In the genomic region with DNA sequence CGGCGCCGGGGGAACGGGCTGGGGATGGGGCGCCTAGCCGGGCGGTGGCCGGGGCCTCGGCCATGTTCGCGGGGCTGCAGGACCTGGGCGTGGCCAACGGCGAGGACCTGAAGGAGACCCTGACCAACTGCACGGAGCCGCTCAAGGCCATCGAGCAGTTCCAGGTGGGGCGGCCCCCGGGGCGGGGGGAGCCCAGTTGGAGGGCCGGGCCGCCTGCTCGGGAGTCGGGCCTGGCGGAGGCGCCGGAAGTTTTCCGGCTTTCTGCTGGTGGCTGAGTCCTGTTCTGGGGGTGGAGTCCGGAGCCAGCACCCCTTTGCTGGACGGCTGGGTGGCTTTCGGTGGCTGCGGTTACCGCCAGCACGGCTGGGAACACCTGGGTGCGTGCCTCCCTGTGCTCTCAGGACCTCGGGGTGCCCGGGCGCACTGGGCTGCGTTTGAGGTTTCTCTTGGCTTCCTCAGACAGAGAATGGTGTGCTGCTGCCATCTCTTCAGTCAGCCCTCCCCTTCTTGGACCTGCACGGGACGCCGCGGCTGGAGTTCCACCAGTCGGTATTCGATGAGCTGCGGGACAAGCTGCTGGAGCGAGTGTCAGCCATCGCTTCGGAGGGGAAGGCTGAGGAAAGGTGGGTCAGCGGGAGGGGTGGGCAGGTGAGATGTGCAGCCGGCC, we compare ENCODE assay signal across 8 cellular contexts. TPM values are rescaled to one million over a fixed set of nuclear protein-coding genes. Genes with fewer than 3 reads are reported as not detected.
DNase-seq lines count a peak whose midpoint lies in the region; ATAC-seq and TF ChIP-seq lines count a peak whose summit lies in the region.

No MANE protein-coding gene starts in this region.

- H3K4me3 ChIP-seq in AG04450 (ENCODE audit: low read depth, low read length) (peak overlapping the region; percentile 96), iPS-20b (ENCODE audit: low read length) (peak overlapping the region; percentile 93), spleen (peak overlapping the region; percentile 90 to 100 (median 100))

- POLR2A ChIA-PET in AG04450 (lab: Yijun Ruan, JAX), result interaction anchor here (0.9 to 8.8 kb wide), 4 partner anchors 11 to 67 kb away, joined by 3 to 146 read pairs (median 4); a partner anchor contains a TSS

- ATAC-seq in GM18870 (IDR thresholded peaks at IDR 0.05; ENCODE audit: unreplicated experiment), result peak; percentile 9
- no peak for ATAC-seq in activated naive CD8-positive, alpha-beta T cell treated with anti-CD3 and anti-CD28 coated beads, Interleukin-2, amount 50 U/mL, for 24 hours

- H3K36me3 Mint-ChIP-seq in IgD-negative memory B cell, result peaks cover 1% of the 10 kb centered on the region
- peaks cover 10% of the 10 kb centered on the region for H3K36me3 Mint-ChIP-seq in activated naive CD8-positive, alpha-beta T cell treated with anti-CD3 and anti-CD28 coated beads, Interleukin-2, amount 50 U/mL, for 24 hours (ENCODE audit: low read depth)

- peak overlapping the region; percentile 89 for H3K9ac ChIP-seq in iPS-20b (ENCODE audit: low read depth, low read length)

- no peak overlapping the region for H3K27ac ChIP-seq in AG04450 (ENCODE audit: low read depth, low read length)
- peak overlapping the region; percentile 29 for H3K27ac ChIP-seq in iPS-20b (ENCODE audit: low read length)
- H3K27ac ChIP-seq in spleen, result peak overlapping the region in 7 of 8 donors; percentile 61 to 92 (median 88)

- H3K9me3 Mint-ChIP-seq in IgD-negative memory B cell, result no peaks in the 10 kb centered on the region
- no peaks in the 10 kb centered on the region for H3K9me3 Mint-ChIP-seq in activated naive CD8-positive, alpha-beta T cell treated with anti-CD3 and anti-CD28 coated beads, Interleukin-2, amount 50 U/mL, for 24 hours

- intact Hi-C loops in spleen (cut with DNase I; ENCODE audit: low total_unique reads) (no loop called here), posterior vena cava (cut with DNase I) (no loop called here)

- peaks cover 0 to 16% (median 5%) of the 10 kb centered on the region in 3 donors for H3K4me1 Mint-ChIP-seq in IgD-negative memory B cell
- peaks cover 13% of the 10 kb centered on the region for H3K4me1 Mint-ChIP-seq in activated naive CD8-positive, alpha-beta T cell treated with anti-CD3 and anti-CD28 coated beads, Interleukin-2, amount 50 U/mL, for 24 hours

- H3K4me3 Mint-ChIP-seq in IgD-negative memory B cell, result peak overlapping the region; percentile 89 to 96 (median 92)
- peak overlapping the region; percentile 83 for H3K4me3 Mint-ChIP-seq in activated naive CD8-positive, alpha-beta T cell treated with anti-CD3 and anti-CD28 coated beads, Interleukin-2, amount 50 U/mL, for 24 hours

- CTCF ChIA-PET in AG04450 (lab: Charles Lee), result interaction anchor here (1.3 to 1.7 kb wide), 2 partner anchors 19 to 167 kb away, joined by 3 to 7 read pairs; a partner anchor contains a TSS

- H3K27me3 Mint-ChIP-seq in IgD-negative memory B cell, result no peaks in the 10 kb centered on the region
- peaks cover 2% of the 10 kb centered on the region for H3K27me3 Mint-ChIP-seq in activated naive CD8-positive, alpha-beta T cell treated with anti-CD3 and anti-CD28 coated beads, Interleukin-2, amount 50 U/mL, for 24 hours

- no peak for TF ChIP-seq CTCF in AG04450 (IDR thresholded peaks at IDR 0.05; ENCODE audit: low read depth, low read length)
- TF ChIP-seq CTCF in spleen (IDR thresholded peaks at IDR 0.05 in 8 of 11, conservative IDR thresholded peaks at IDR 0.05 in 3 of 11), result peak in 1 of 11 experiments; percentile 0

- H3K4me1 ChIP-seq in iPS-20b (ENCODE audit: insufficient read depth, low read length) (peaks cover 3% of the 10 kb centered on the region; the same call in 1 of the 2 replicates), spleen (peaks cover 9 to 56% (median 31%) of the 10 kb centered on the region in 6 donors)

- WGBS in spleen, 5 donors, result 2 to 12% (median 3%) methylated on average over 9 to 51 of the region's 51 CpGs

- H3K36me3 ChIP-seq in iPS-20b (ENCODE audit: insufficient read depth, low read depth, low read length), result peaks cover 27% of the 10 kb centered on the region
- peaks cover 0 to 38% (median 22%) of the 10 kb centered on the region in 6 donors for H3K36me3 ChIP-seq in spleen

- H3K9me3 ChIP-seq in AG04450 (ENCODE audit: control insufficient read depth, insufficient read depth, low read length) (no peaks in the 10 kb centered on the region; the same call in 1 of the 2 replicates), iPS-20b (ENCODE audit: insufficient read depth, low read depth, low read length) (no peaks in the 10 kb centered on the region), spleen (no peaks in the 10 kb centered on the region)

- no peak for TF ChIP-seq POLR2A in spleen (IDR thresholded peaks at IDR 0.05)

- H3K27me3 ChIP-seq in AG04450 (ENCODE audit: control insufficient read depth, insufficient read depth, low read length), result no peaks in the 10 kb centered on the region
- H3K27me3 ChIP-seq in iPS-20b (ENCODE audit: insufficient read depth, low read length), result peaks cover 11% of the 10 kb centered on the region; the same call in 1 of the 2 replicates
- H3K27me3 ChIP-seq in spleen (replicated peaks in 1 of 7), result no peaks in the 10 kb centered on the region

- H3K27ac Mint-ChIP-seq in IgD-negative memory B cell, result peak overlapping the region; percentile 13 to 92 (median 89)
- peak overlapping the region; percentile 52 for H3K27ac Mint-ChIP-seq in activated naive CD8-positive, alpha-beta T cell treated with anti-CD3 and anti-CD28 coated beads, Interleukin-2, amount 50 U/mL, for 24 hours

- DNase-seq in AG04450 (ENCODE audit: low read depth, low spot score), result no peak
- DNase-seq in activated naive CD8-positive, alpha-beta T cell treated with anti-CD3 and anti-CD28 coated beads, Interleukin-2, amount 50 U/mL, for 24 hours, result no peak
- no peak for DNase-seq in spleen
- DNase-seq in posterior vena cava (ENCODE audit: low spot score), result no peak
- DNase-seq in mesenteric fat pad (ENCODE audit: low spot score), result no peak

RNA-seq across cellular contexts. Expression of a gene that starts 0.5 kb away (rescaled TPM):
- polyA plus RNA-seq in AG04450 (2011; rRNA removed) (27.1 and 38.7 TPM in 2 replicates), IgD-negative memory B cell (34.2 TPM), spleen (10 to 100 TPM; 26.6 to 49.7 (median 28.0) TPM)
- 21.9 and 23.5 TPM in 2 replicates for polyA minus RNA-seq in AG04450 (2011; rRNA and poly(A)+ RNA removed)
- total RNA-seq in spleen (10 to 100 TPM; 27.7 to 46.8 (median 39.9) TPM), posterior vena cava (10 to 100 TPM; 33.3 to 36.7 TPM), mesenteric fat pad (39.2 TPM)

RNA-seq across cellular contexts. Expression of a gene that starts 4.5 kb away (rescaled TPM):
- polyA plus RNA-seq in AG04450 (2011; rRNA removed), result not detected in 2 replicates
- not detected in 2 replicates for polyA minus RNA-seq in AG04450 (2011; rRNA and poly(A)+ RNA removed)
- not detected for polyA plus RNA-seq in IgD-negative memory B cell
- total RNA-seq in spleen, result not detected
- polyA plus RNA-seq in spleen, result not detected
- total RNA-seq in posterior vena cava, result not detected
- total RNA-seq in mesenteric fat pad, result not detected

RNA-seq across cellular contexts. Expression of a gene that starts 14.5 kb away (rescaled TPM):
- polyA plus RNA-seq in AG04450 (2011; rRNA removed) (223 and 262 TPM in 2 replicates), IgD-negative memory B cell (88.4 TPM), spleen (100 to 1,000 TPM in 2 of 3 donors, 10 to 100 TPM in 1; 59.6 to 112 (median 107) TPM)
- polyA minus RNA-seq in AG04450 (2011; rRNA and poly(A)+ RNA removed), result 180 and 232 TPM in 2 replicates
- total RNA-seq in spleen (100 to 1,000 TPM in 4 of 7 donors, 10 to 100 TPM in 3; 55.1 to 137 (median 102) TPM), posterior vena cava (100 to 1,000 TPM; 178 to 185 TPM), mesenteric fat pad (298 TPM)

RNA-seq across cellular contexts. Expression of a gene that starts 21.9 kb away (rescaled TPM):
- polyA plus RNA-seq in AG04450 (2011; rRNA removed) (14.1 and 18.7 TPM in 2 replicates), IgD-negative memory B cell (8.9 TPM), spleen (10 to 100 TPM in 1 of 3 donors, 1 to 10 TPM in 2; 3.2 to 10.8 (median 5.1) TPM)
- polyA minus RNA-seq in AG04450 (2011; rRNA and poly(A)+ RNA removed), result 10.9 and 14.8 TPM in 2 replicates
- total RNA-seq in spleen (10 to 100 TPM; 23.1 to 39.9 (median 29.4) TPM), posterior vena cava (1 to 10 TPM; 5.3 to 7.0 TPM), mesenteric fat pad (9.2 TPM)

RNA-seq across cellular contexts. Expression of a gene that starts 24.9 kb away (rescaled TPM):
- polyA plus RNA-seq in AG04450 (2011; rRNA removed), result not detected in 2 replicates
- not detected in 2 replicates for polyA minus RNA-seq in AG04450 (2011; rRNA and poly(A)+ RNA removed)
- polyA plus RNA-seq in IgD-negative memory B cell, result not detected
- total RNA-seq in spleen, result not detected
- polyA plus RNA-seq in spleen, result not detected
- not detected for total RNA-seq in posterior vena cava
- not detected for total RNA-seq in mesenteric fat pad
